Comparison of ENCODE assay signal across 8 cellular contexts in the genomic region with DNA sequence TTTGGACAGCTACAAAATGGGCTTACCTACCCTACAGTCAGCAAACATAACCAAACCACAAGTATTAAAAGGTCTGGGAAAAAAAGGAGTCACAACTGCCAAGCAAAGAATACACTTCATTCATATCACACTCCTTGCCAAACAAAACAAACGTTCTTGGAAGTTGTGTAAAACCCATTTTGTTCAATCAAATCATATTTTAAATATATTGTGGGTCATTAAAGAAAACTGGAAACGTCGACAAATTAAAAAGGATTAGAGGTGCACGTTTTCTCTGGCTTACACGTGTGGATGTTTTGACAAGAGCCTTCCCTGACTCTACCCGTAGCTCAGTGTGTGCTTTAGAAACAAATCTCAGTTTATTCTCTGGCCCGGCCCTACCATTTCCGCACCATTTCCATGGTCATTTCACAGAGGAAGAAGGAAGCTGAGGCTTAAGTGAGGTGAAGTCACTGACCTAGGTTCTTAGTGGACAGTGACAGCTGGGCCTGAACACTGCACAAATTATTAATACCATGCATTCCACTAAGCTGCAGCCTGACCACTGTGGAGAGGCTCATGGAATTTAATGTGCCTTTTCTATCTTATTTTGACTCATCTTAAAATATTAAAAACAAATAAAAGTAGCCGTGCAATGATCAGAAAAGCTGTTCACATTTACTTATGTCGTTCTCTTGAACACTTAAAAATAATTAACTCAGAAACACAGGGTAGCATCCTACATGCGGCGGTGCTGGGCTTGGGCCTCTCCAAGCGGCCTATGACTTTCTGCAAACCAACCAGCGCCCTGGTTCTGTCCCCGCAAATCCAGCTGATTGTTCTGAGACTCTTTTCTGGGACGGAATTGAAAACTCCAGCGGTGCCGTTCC. TPM values are rescaled to one million over a fixed set of nuclear protein-coding genes. Genes with fewer than 3 reads are reported as not detected.
DNase-seq lines count a peak whose midpoint lies in the region; ATAC-seq and FAIRE-seq lines count a peak whose summit lies in the region.

No MANE protein-coding gene starts in this region.

- H3K9me3 ChIP-seq in iPS DF 6.9 (ENCODE audit: control insufficient read depth, insufficient read depth, low read length), result no peaks in the 10 kb centered on the region
- H3K9me3 ChIP-seq in skeletal muscle tissue (ENCODE audit: control insufficient read depth in 3 of 3, low read length in 3 of 3), result no peaks in the 10 kb centered on the region

- peaks cover 4% of the 10 kb centered on the region for H3K27me3 Mint-ChIP-seq in activated naive CD8-positive, alpha-beta T cell treated with anti-CD3 and anti-CD28 coated beads, Interleukin-2, amount 10 ng/mL, durations not matched to agents 7 days and 5 days

- WGBS in iPS DF 6.9 (ENCODE audit: insufficient coverage, insufficient read length), result no CpG with 5 or more reads among the region's 18 CpGs

- H3K27ac ChIP-seq in iPS DF 6.9 (ENCODE audit: low read length) (no peak overlapping the region), skeletal muscle tissue (ENCODE audit: low read depth, low read length) (peak overlapping the region; percentile 83)

- H3K36me3 ChIP-seq in iPS DF 6.9 (ENCODE audit: control insufficient read depth, insufficient read depth, low read length) (no peaks in the 10 kb centered on the region), skeletal muscle tissue (ENCODE audit: control insufficient read depth in 3 of 3, insufficient read depth in 3 of 3, low read length in 3 of 3) (no peaks in the 10 kb centered on the region)

- peak overlapping the region; percentile 86 for H3K4me3 Mint-ChIP-seq in activated naive CD8-positive, alpha-beta T cell treated with anti-CD3 and anti-CD28 coated beads, Interleukin-2, amount 10 ng/mL, durations not matched to agents 7 days and 5 days

- DNase-seq in AG08396 (ENCODE audit: low spot score) (peak; percentile 55), iPS DF 6.9 (ENCODE audit: low read depth, low spot score) (no peak), HT-29 (ENCODE audit: low spot score) (no peak), GM19239 (ENCODE audit: insufficient read length, low spot score) (no peak)
- DNase-seq in activated naive CD8-positive, alpha-beta T cell treated with anti-CD3 and anti-CD28 coated beads, Interleukin-2, amount 10 ng/mL, durations not matched to agents 7 days and 5 days, result no peak

- no peaks in the 10 kb centered on the region for H3K9me3 Mint-ChIP-seq in activated naive CD8-positive, alpha-beta T cell treated with anti-CD3 and anti-CD28 coated beads, Interleukin-2, amount 10 ng/mL, durations not matched to agents 7 days and 5 days

- peaks cover 2% of the 10 kb centered on the region for H3K36me3 Mint-ChIP-seq in activated naive CD8-positive, alpha-beta T cell treated with anti-CD3 and anti-CD28 coated beads, Interleukin-2, amount 10 ng/mL, durations not matched to agents 7 days and 5 days

- H3K27ac Mint-ChIP-seq in activated naive CD8-positive, alpha-beta T cell treated with anti-CD3 and anti-CD28 coated beads, Interleukin-2, amount 10 ng/mL, durations not matched to agents 7 days and 5 days, result no peak overlapping the region

- POLR2A ChIA-PET in activated naive CD8-positive, alpha-beta T cell treated with anti-CD3 and anti-CD28 coated beads, Interleukin-2, amount 10 ng/mL, durations not matched to agents 7 days and 5 days (lab: Charles Lee), result no interaction called here

- FAIRE-seq in GM19239 (lab: Jason Lieb, UNC), result no peak

- peaks cover 12% of the 10 kb centered on the region for H3K4me1 Mint-ChIP-seq in activated naive CD8-positive, alpha-beta T cell treated with anti-CD3 and anti-CD28 coated beads, Interleukin-2, amount 10 ng/mL, durations not matched to agents 7 days and 5 days

- H3K4me1 ChIP-seq in iPS DF 6.9 (ENCODE audit: control insufficient read depth, insufficient read depth, low read length) (no peaks in the 10 kb centered on the region), skeletal muscle tissue (ENCODE audit: control insufficient read depth in 3 of 3, insufficient read depth in 3 of 3, low read length in 3 of 3) (peaks cover 3 to 9% (median 5%) of the 10 kb centered on the region in 3 donors)

- peak overlapping the region; percentile 86 to 89 (median 89) for H3K9ac ChIP-seq in skeletal muscle tissue (ENCODE audit: low read depth in 1 of 3, low read length in 3 of 3)

- H3K27me3 ChIP-seq in iPS DF 6.9 (ENCODE audit: control insufficient read depth, insufficient read depth, low read length) (no peaks in the 10 kb centered on the region), skeletal muscle tissue (ENCODE audit: control insufficient read depth in 3 of 3, insufficient read depth in 3 of 3, low read length in 3 of 3) (no peaks in the 10 kb centered on the region)

- ATAC-seq in HG03354 (IDR thresholded peaks at IDR 0.05; ENCODE audit: poor library complexity, severe bottlenecking, unreplicated experiment) (peak; percentile 13), GM18867 (IDR thresholded peaks at IDR 0.05; ENCODE audit: unreplicated experiment) (no peak)
- ATAC-seq in activated naive CD8-positive, alpha-beta T cell treated with anti-CD3 and anti-CD28 coated beads, Interleukin-2, amount 10 ng/mL, durations not matched to agents 7 days and 5 days (ENCODE audit: low read depth), result no peak

- peak overlapping the region; percentile 64; the same call in 1 of the 2 replicates for H3K4me3 ChIP-seq in iPS DF 6.9 (ENCODE audit: low read length)
- H3K4me3 ChIP-seq in skeletal muscle tissue (ENCODE audit: low read length in 3 of 3), result peak overlapping the region; percentile 81 to 85 (median 85)

RNA-seq across cellular contexts. Expression of a gene that starts 1.0 kb away (rescaled TPM):
- total RNA-seq in activated naive CD8-positive, alpha-beta T cell treated with anti-CD3 and anti-CD28 coated beads, Interleukin-2, amount 10 ng/mL, durations not matched to agents 7 days and 5 days, result 1 to 10 TPM; 2.1 to 3.8 TPM
- total RNA-seq in skeletal muscle tissue, result 16.2 TPM
- total RNA-seq in HT-29 (2014; rRNA removed; shearing (Covaris generic)), result 1.3 TPM in 2 replicates

RNA-seq across cellular contexts. Expression of a gene that starts 38.2 kb away (rescaled TPM):
- total RNA-seq in activated naive CD8-positive, alpha-beta T cell treated with anti-CD3 and anti-CD28 coated beads, Interleukin-2, amount 10 ng/mL, durations not matched to agents 7 days and 5 days, result not detected
- 2.1 TPM for total RNA-seq in skeletal muscle tissue
- 20.8 and 22.1 TPM in 2 replicates for total RNA-seq in HT-29 (2014; rRNA removed; shearing (Covaris generic))
